In the genomic region with DNA sequence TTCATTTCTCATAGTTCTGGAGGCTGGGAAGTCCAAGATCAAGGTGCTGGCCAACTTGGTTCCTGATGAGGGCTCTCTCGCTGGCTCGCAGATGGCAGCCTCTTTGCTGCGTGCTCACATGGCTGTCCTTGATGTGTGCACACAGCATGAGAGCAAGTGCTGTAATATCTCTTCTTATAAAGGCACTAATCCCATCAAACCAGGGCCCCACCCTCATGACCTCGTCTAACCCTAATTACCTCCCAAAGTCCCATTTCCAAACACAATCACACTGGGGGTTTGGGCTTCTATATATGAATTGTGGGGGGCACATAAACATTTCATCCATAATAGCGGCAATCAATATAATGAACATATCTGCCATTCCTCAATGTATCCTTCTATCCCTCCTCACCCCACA, we compare ENCODE assay signal across 17 cellular contexts.
DNase-seq lines count a peak whose midpoint lies in the region; ATAC-seq, FAIRE-seq and TF ChIP-seq lines count a peak whose summit lies in the region.
"Had no signal": no experiment of that assay in that cellular context is flagged by ENCODE, and none has a peak within 500 bp of the region (broad histone marks: within the 10 kb centered on the region; RNA-seq: fewer than 3 reads in every experiment).

No MANE protein-coding gene starts in this region.

- in situ Hi-C loops in HepG2 (cut with HindIII; ENCODE audit: extremely low pct_ligation_motif_present, low pct_unique_long_range_greater_than_20kb): no loop called here

- peaks cover 2% of the 10 kb centered on the region for H3K9me3 Mint-ChIP-seq in activated CD8-positive, alpha-beta memory T cell treated with anti-CD3 and anti-CD28 coated beads, Interleukin-2, amount 10 ng/mL, durations not matched to agents 7 days and 5 days (ENCODE audit: low read depth)
- peaks cover 4% of the 10 kb centered on the region for H3K9me3 Mint-ChIP-seq in activated T-helper 2 cell treated with anti-CD3 and anti-CD28 coated beads, Interferon-gamma antibody, Interleukin-2, Interleukin-4, amounts not matched to agents 10 μg/mL and 5 μg/mL and 100 μg/mL, durations not matched to agents 14 hours and 24 hours and 36 hours

- DNase-seq in activated CD8-positive, alpha-beta memory T cell treated with anti-CD3 and anti-CD28 coated beads, Interleukin-2, amount 10 ng/mL, durations not matched to agents 7 days and 5 days: peak; percentile 12
- DNase-seq in activated CD8-positive, alpha-beta memory T cell treated with anti-CD3 and anti-CD28 coated beads for 24 hours: no peak
- peak; percentile 1 for DNase-seq in activated T-helper 2 cell treated with anti-CD3 and anti-CD28 coated beads, Interferon-gamma antibody, Interleukin-2, Interleukin-4, amounts not matched to agents 10 μg/mL and 5 μg/mL and 100 μg/mL, durations not matched to agents 14 hours and 24 hours and 36 hours (ENCODE audit: low spot score)
- DNase-seq in HepG2 (ENCODE audit: low spot score) (no peak), omental fat pad (ENCODE audit: low spot score) (peak; percentile 13), NCI-H446 treated with DMSO at 0.1 percent for 48 hours (lab: John Stamatoyannopoulos, UW) (no peak)
- DNase-seq in effector memory CD4-positive, alpha-beta T cell: no peak
- DNase-seq: ACHN; CD4-positive, CD25-positive, alpha-beta regulatory T cell; DMS53; GM23248 had no signal

- no peaks in the 10 kb centered on the region for H3K27me3 Mint-ChIP-seq in activated CD8-positive, alpha-beta memory T cell treated with anti-CD3 and anti-CD28 coated beads, Interleukin-2, amount 10 ng/mL, durations not matched to agents 7 days and 5 days
- H3K27me3 Mint-ChIP-seq in activated T-helper 2 cell treated with anti-CD3 and anti-CD28 coated beads, Interferon-gamma antibody, Interleukin-2, Interleukin-4, amounts not matched to agents 10 μg/mL and 5 μg/mL and 100 μg/mL, durations not matched to agents 14 hours and 24 hours and 36 hours (ENCODE audit: low read depth): no peaks in the 10 kb centered on the region
- H3K27me3 Mint-ChIP-seq: CD4-positive, CD25-positive, alpha-beta regulatory T cell had no signal

- H3K27me3 ChIP-seq in HepG2 (ENCODE audit: control insufficient read depth in 1 of 2, insufficient read depth in 2 of 2, low read length in 2 of 2): no peaks in the 10 kb centered on the region
- no peaks in the 10 kb centered on the region for H3K27me3 ChIP-seq in effector memory CD4-positive, alpha-beta T cell (replicated peaks; ENCODE audit: control insufficient read depth, insufficient read depth, low read length, poor library complexity, severe bottlenecking)
- H3K27me3 ChIP-seq: BLaER1 treated with 17β-estradiol and CSF1 and Interleukin-3, amounts not matched to agents 10 nM and 100 nM had no signal

- TF ChIP-seq RAD21 in HepG2 (CRISPR knock-in tag; IDR thresholded peaks at IDR 0.05): no peak

- no peak overlapping the region for H3K4me3 Mint-ChIP-seq in activated CD8-positive, alpha-beta memory T cell treated with anti-CD3 and anti-CD28 coated beads, Interleukin-2, amount 10 ng/mL, durations not matched to agents 7 days and 5 days
- no peak overlapping the region for H3K4me3 Mint-ChIP-seq in activated T-helper 2 cell treated with anti-CD3 and anti-CD28 coated beads, Interferon-gamma antibody, Interleukin-2, Interleukin-4, amounts not matched to agents 10 μg/mL and 5 μg/mL and 100 μg/mL, durations not matched to agents 14 hours and 24 hours and 36 hours (ENCODE audit: low read depth)
- H3K4me3 Mint-ChIP-seq: CD4-positive, CD25-positive, alpha-beta regulatory T cell had no signal

- H3K36me3 Mint-ChIP-seq in activated CD8-positive, alpha-beta memory T cell treated with anti-CD3 and anti-CD28 coated beads, Interleukin-2, amount 10 ng/mL, durations not matched to agents 7 days and 5 days: no peaks in the 10 kb centered on the region
- H3K36me3 Mint-ChIP-seq in activated T-helper 2 cell treated with anti-CD3 and anti-CD28 coated beads, Interferon-gamma antibody, Interleukin-2, Interleukin-4, amounts not matched to agents 10 μg/mL and 5 μg/mL and 100 μg/mL, durations not matched to agents 14 hours and 24 hours and 36 hours (ENCODE audit: low read depth): no peaks in the 10 kb centered on the region
- H3K36me3 Mint-ChIP-seq: CD4-positive, CD25-positive, alpha-beta regulatory T cell had no signal

- no peaks in the 10 kb centered on the region for H4K20me1 ChIP-seq in HepG2 (ENCODE audit: insufficient read depth, low read length)

- H3K36me3 ChIP-seq in HepG2 (replicated peaks in 1 of 2; ENCODE audit: control insufficient read depth in 1 of 2, insufficient read depth in 2 of 2, low read length in 2 of 2): no peaks in the 10 kb centered on the region
- H3K36me3 ChIP-seq in effector memory CD4-positive, alpha-beta T cell (ENCODE audit: control insufficient read depth, insufficient read depth, low read length): no peaks in the 10 kb centered on the region
- H3K36me3 ChIP-seq: BLaER1 treated with 17β-estradiol and CSF1 and Interleukin-3, amounts not matched to agents 10 nM and 100 nM had no signal

- no peaks in the 10 kb centered on the region for H3K9me3 ChIP-seq in HepG2 (ENCODE audit: low read length)
- no peaks in the 10 kb centered on the region for H3K9me3 ChIP-seq in effector memory CD4-positive, alpha-beta T cell (ENCODE audit: control insufficient read depth, low read length)

- CTCF ChIA-PET in activated CD8-positive, alpha-beta memory T cell treated with anti-CD3 and anti-CD28 coated beads, Interleukin-2, amount 10 ng/mL, durations not matched to agents 7 days and 5 days (lab: Charles Lee): no interaction called here
- CTCF ChIA-PET in HepG2 (lab: Yijun Ruan, JAX; ENCODE audit: low intra/inter-chr PET ratio, low total read pairs): no interaction called here

- POLR2A ChIA-PET in HepG2 (lab: Yijun Ruan, JAX): no interaction called here

- H3K4me1 ChIP-seq in HepG2 (ENCODE audit: insufficient read depth, low read length): peaks cover 6% of the 10 kb centered on the region; the same call in 1 of the 2 replicates
- no peaks in the 10 kb centered on the region for H3K4me1 ChIP-seq in effector memory CD4-positive, alpha-beta T cell (ENCODE audit: control insufficient read depth, insufficient read depth, low read length, poor library complexity, severe bottlenecking)
- H3K4me1 ChIP-seq: BLaER1 treated with 17β-estradiol and CSF1 and Interleukin-3, amounts not matched to agents 10 nM and 100 nM had no signal

- no peak for ATAC-seq in activated CD8-positive, alpha-beta memory T cell treated with anti-CD3 and anti-CD28 coated beads, Interleukin-2, amount 10 ng/mL, durations not matched to agents 7 days and 5 days
- ATAC-seq in HepG2 (no peak), omental fat pad (ENCODE audit: low FRiP score) (no peak), HG02798 (IDR thresholded peaks at IDR 0.05; ENCODE audit: poor library complexity, unreplicated experiment) (no peak)
- ATAC-seq: HCT116 had no signal

- H3K9ac ChIP-seq in HepG2 (ENCODE audit: insufficient read depth, low read depth, low read length): no peak overlapping the region
- H3K9ac ChIP-seq: BLaER1 treated with 17β-estradiol and CSF1 and Interleukin-3, amounts not matched to agents 10 nM and 100 nM; GM23248 had no signal

- TF ChIP-seq POLR2A in HepG2 (IDR thresholded peaks at IDR 0.05; ENCODE audit: insufficient read depth in 1 of 2, low read depth in 2 of 2, low read length in 2 of 2): no peak

- H3K4me1 Mint-ChIP-seq in activated CD8-positive, alpha-beta memory T cell treated with anti-CD3 and anti-CD28 coated beads, Interleukin-2, amount 10 ng/mL, durations not matched to agents 7 days and 5 days: no peaks in the 10 kb centered on the region
- no peaks in the 10 kb centered on the region for H3K4me1 Mint-ChIP-seq in activated T-helper 2 cell treated with anti-CD3 and anti-CD28 coated beads, Interferon-gamma antibody, Interleukin-2, Interleukin-4, amounts not matched to agents 10 μg/mL and 5 μg/mL and 100 μg/mL, durations not matched to agents 14 hours and 24 hours and 36 hours (ENCODE audit: low read depth)
- H3K4me1 Mint-ChIP-seq: CD4-positive, CD25-positive, alpha-beta regulatory T cell had no signal

- no peak overlapping the region for H3K4me3 ChIP-seq in HepG2 (replicated peaks in 1 of 3; ENCODE audit: insufficient read depth in 1 of 3, low read depth in 2 of 3, low read length in 3 of 3)
- H3K4me3 ChIP-seq in effector memory CD4-positive, alpha-beta T cell (ENCODE audit: insufficient read depth, low read depth, low read length, poor library complexity, severe bottlenecking): no peak overlapping the region
- H3K4me3 ChIP-seq: BLaER1 treated with 17β-estradiol and CSF1 and Interleukin-3, amounts not matched to agents 10 nM and 100 nM; GM23248 had no signal

- no peak overlapping the region for H3K4me2 ChIP-seq in HepG2 (ENCODE audit: low read depth, low read length)
- H3K4me2 ChIP-seq: BLaER1 treated with 17β-estradiol and CSF1 and Interleukin-3, amounts not matched to agents 10 nM and 100 nM had no signal

- no peak for TF ChIP-seq CTCF in HepG2 (CRISPR knock-in tag; IDR thresholded peaks at IDR 0.05)
- no peak for TF ChIP-seq CTCF in omental fat pad (IDR thresholded peaks at IDR 0.05)

- BruUV-seq in HepG2 (replicated peaks; lab: Mats Ljungman, UMichigan): no TSS peak

- H3K27ac ChIP-seq in HepG2 (ENCODE audit: extremely low read length, insufficient read depth, low read length): no peak overlapping the region
- no peak overlapping the region for H3K27ac ChIP-seq in effector memory CD4-positive, alpha-beta T cell (ENCODE audit: insufficient read depth, low read length, poor library complexity, severe bottlenecking)
- H3K27ac ChIP-seq: BLaER1 treated with 17β-estradiol and CSF1 and Interleukin-3, amounts not matched to agents 10 nM and 100 nM; GM23248; HL-60 had no signal

- intact Hi-C loops in activated T-helper 2 cell treated with anti-CD3 and anti-CD28 coated beads, Interferon-gamma antibody, Interleukin-2, Interleukin-4, amounts not matched to agents 10 μg/mL and 5 μg/mL and 100 μg/mL, durations not matched to agents 14 hours and 24 hours and 36 hours (cut with micrococcal nuclease): no loop called here
- intact Hi-C loops in HepG2 (cut with micrococcal nuclease; ENCODE audit: unreplicated experiment): no loop called here

- TF ChIP-seq EP300 in HepG2 (IDR thresholded peaks at IDR 0.05; ENCODE audit: low read depth in 2 of 2, low read length in 2 of 2) (no peak), HepG2 (CRISPR knock-in tag; IDR thresholded peaks at IDR 0.05; ENCODE audit: borderline replicate concordance) (no peak)

- no peak for FAIRE-seq in HepG2 (lab: Jason Lieb, UNC)
- FAIRE-seq: GM18507, H54 had no signal

- H3K79me2 ChIP-seq in HepG2 (ENCODE audit: insufficient read depth, low read length): no peaks in the 10 kb centered on the region

- no peak overlapping the region for H3K27ac Mint-ChIP-seq in activated CD8-positive, alpha-beta memory T cell treated with anti-CD3 and anti-CD28 coated beads, Interleukin-2, amount 10 ng/mL, durations not matched to agents 7 days and 5 days
- no peak overlapping the region for H3K27ac Mint-ChIP-seq in activated T-helper 2 cell treated with anti-CD3 and anti-CD28 coated beads, Interferon-gamma antibody, Interleukin-2, Interleukin-4, amounts not matched to agents 10 μg/mL and 5 μg/mL and 100 μg/mL, durations not matched to agents 14 hours and 24 hours and 36 hours
- H3K27ac Mint-ChIP-seq: CD4-positive, CD25-positive, alpha-beta regulatory T cell had no signal

- H2AFZ ChIP-seq in HepG2 (ENCODE audit: low read length): no peak overlapping the region
- H2AFZ ChIP-seq: GM23248 had no signal

- WGBS in HepG2 (ENCODE audit: low lambda C conversion rate): 76% methylated on average over 5 of the region's 5 CpGs

TF ChIP-seq in HepG2, 621 proteins besides CTCF, POLR2A, EP300 and RAD21 (continues in another document):
- TF ChIP-seq NBN (conservative IDR thresholded peaks at IDR 0.05): no peak

Comparison
In these comparisons a context has a peak if more than half of its experiments do, and no peak if none do; other contexts are left out.
1. DNase-seq: peak in activated CD8-positive, alpha-beta memory T cell treated with anti-CD3 and anti-CD28 coated beads, Interleukin-2, amount 10 ng/mL, durations not matched to agents 7 days and 5 days (single experiment), activated T-helper 2 cell treated with anti-CD3 and anti-CD28 coated beads, Interferon-gamma antibody, Interleukin-2, Interleukin-4, amounts not matched to agents 10 μg/mL and 5 μg/mL and 100 μg/mL, durations not matched to agents 14 hours and 24 hours and 36 hours (single experiment) and omental fat pad (single experiment); none in activated CD8-positive, alpha-beta memory T cell treated with anti-CD3 and anti-CD28 coated beads for 24 hours (single experiment), HepG2 (single experiment), effector memory CD4-positive, alpha-beta T cell (0 of 3) and NCI-H446 treated with DMSO at 0.1 percent for 48 hours (single experiment).